Comparison of ENCODE assay signal across 1 cellular context in genomic region chr6:11537229-11538048, GRCh38.
A peak's percentile ranks its signal among the peaks of the same experiment; 100 is the strongest.
TF ChIP-seq lines count a peak whose summit lies in the region.

TSS of gene TMEM170B (plus strand) at chr6:11537749. CDS start at chr6:11538278, 529 bp downstream.

TF ChIP-seq in HepG2, 621 proteins besides CTCF, POLR2A, EP300 and RAD21 (continued from another document and continues in another):
- TF ChIP-seq ZNF710 (CRISPR knock-in tag; IDR thresholded peaks at IDR 0.05; ENCODE audit: borderline replicate concordance) (peak; percentile 35; the same call in 1 of the 2 replicates), CBX1 (IDR thresholded peaks at IDR 0.05; ENCODE audit: low read depth) (peak; percentile 55), SMARCE1 (IDR thresholded peaks at IDR 0.05; ENCODE audit: borderline replicate concordance) (no peak), AFF4 (CRISPR knock-in tag; IDR thresholded peaks at IDR 0.05) (no peak), ZNF800 (CRISPR knock-in tag; IDR thresholded peaks at IDR 0.05) (no peak; the same call in 1 of the 2 replicates), RXRB (CRISPR knock-in tag; IDR thresholded peaks at IDR 0.05; ENCODE audit: borderline replicate concordance) (peak; percentile 69; the same call in 1 of the 2 replicates), HOXA9 (CRISPR knock-in tag; IDR thresholded peaks at IDR 0.05; ENCODE audit: borderline replicate concordance) (no peak; the same call in 1 of the 2 replicates), ZNF143 (CRISPR knock-in tag; IDR thresholded peaks at IDR 0.05) (no peak; the same call in 1 of the 2 replicates), JDP2 (CRISPR knock-in tag; IDR thresholded peaks at IDR 0.05; ENCODE audit: borderline replicate concordance) (no peak), MBNL3 (CRISPR knock-in tag; conservative IDR thresholded peaks at IDR 0.05) (no peak), GLI4 (CRISPR knock-in tag; IDR thresholded peaks at IDR 0.05; ENCODE audit: borderline replicate concordance) (no peak), SAP130 (CRISPR knock-in tag; IDR thresholded peaks at IDR 0.05; ENCODE audit: low read depth) (peak; percentile 96), ATAD3A (CRISPR knock-in tag; IDR thresholded peaks at IDR 0.05) (no peak), YEATS4 (CRISPR knock-in tag; IDR thresholded peaks at IDR 0.05; ENCODE audit: borderline replicate concordance) (peak; percentile 88), POLR2AphosphoS5 (IDR thresholded peaks at IDR 0.05; ENCODE audit: low read depth, low read length) (peak; percentile 37; the same call in 1 of the 2 replicates), TRIM24 (CRISPR knock-in tag; IDR thresholded peaks at IDR 0.05) (no peak), THAP8 (CRISPR knock-in tag; IDR thresholded peaks at IDR 0.05; ENCODE audit: borderline replicate concordance) (peak; percentile 4; the same call in 1 of the 2 replicates), SAFB2 (CRISPR knock-in tag; IDR thresholded peaks at IDR 0.05; ENCODE audit: borderline replicate concordance, low read depth) (peak; percentile 79; the same call in 1 of the 2 replicates), HOXA7 (CRISPR knock-in tag; IDR thresholded peaks at IDR 0.05) (no peak), SIX1 (CRISPR knock-in tag; IDR thresholded peaks at IDR 0.05; ENCODE audit: borderline replicate concordance) (no peak; the same call in 1 of the 2 replicates), BHLHE40 (IDR thresholded peaks at IDR 0.05; ENCODE audit: low read length) (0 out of 2 replicates have a peak, but pooled peaks have one; percentile 16), IRF2 (CRISPR knock-in tag; IDR thresholded peaks at IDR 0.05) (peak; percentile 53; the same call in 1 of the 2 replicates), ZNF275 (CRISPR knock-in tag; IDR thresholded peaks at IDR 0.05; ENCODE audit: borderline replicate concordance) (peak; percentile 77; the same call in 1 of the 2 replicates), ZNF660 (CRISPR knock-in tag; IDR thresholded peaks at IDR 0.05; ENCODE audit: borderline replicate concordance, low read depth) (no peak), MXD4 (CRISPR knock-in tag; IDR thresholded peaks at IDR 0.05) (peak; percentile 95), AHR (CRISPR knock-in tag; IDR thresholded peaks at IDR 0.05) (0 out of 2 replicates have a peak, but pooled peaks have one; percentile 31), HNF4A (CRISPR knock-in tag; IDR thresholded peaks at IDR 0.05) (no peak), PRPF4 (IDR thresholded peaks at IDR 0.05; ENCODE audit: low read depth, low read length, poor library complexity, severe bottlenecking) (no peak), GABPA (IDR thresholded peaks at IDR 0.05; ENCODE audit: low read depth, low read length) (no peak), GABPA (CRISPR knock-in tag; IDR thresholded peaks at IDR 0.05; ENCODE audit: low read depth) (no peak), ESRRA (CRISPR knock-in tag; IDR thresholded peaks at IDR 0.05; ENCODE audit: low read depth) (peak; percentile 27), TGIF2 (CRISPR knock-in tag; IDR thresholded peaks at IDR 0.05) (0 out of 2 replicates have a peak, but pooled peaks have one; percentile 32), NFE2 (CRISPR knock-in tag; IDR thresholded peaks at IDR 0.05) (no peak), ARNTL (CRISPR knock-in tag; IDR thresholded peaks at IDR 0.05) (peak; percentile 85), YEATS2 (CRISPR knock-in tag; IDR thresholded peaks at IDR 0.05; ENCODE audit: borderline replicate concordance) (peak; percentile 64; the same call in 1 of the 2 replicates), ZNF430 (CRISPR knock-in tag; IDR thresholded peaks at IDR 0.05) (no peak), ZNF816 (CRISPR knock-in tag; IDR thresholded peaks at IDR 0.05; ENCODE audit: borderline replicate concordance) (no peak; the same call in 1 of the 2 replicates), PLRG1 (conservative IDR thresholded peaks at IDR 0.05) (no peak), ZNF484 (CRISPR knock-in tag; IDR thresholded peaks at IDR 0.05; ENCODE audit: borderline replicate concordance, low read depth) (no peak; the same call in 1 of the 2 replicates), HNRNPL (IDR thresholded peaks at IDR 0.05; ENCODE audit: low read depth, low read length) (no peak), MEF2D (CRISPR knock-in tag; IDR thresholded peaks at IDR 0.05) (no peak)
- TF ChIP-seq, protein P1, sequence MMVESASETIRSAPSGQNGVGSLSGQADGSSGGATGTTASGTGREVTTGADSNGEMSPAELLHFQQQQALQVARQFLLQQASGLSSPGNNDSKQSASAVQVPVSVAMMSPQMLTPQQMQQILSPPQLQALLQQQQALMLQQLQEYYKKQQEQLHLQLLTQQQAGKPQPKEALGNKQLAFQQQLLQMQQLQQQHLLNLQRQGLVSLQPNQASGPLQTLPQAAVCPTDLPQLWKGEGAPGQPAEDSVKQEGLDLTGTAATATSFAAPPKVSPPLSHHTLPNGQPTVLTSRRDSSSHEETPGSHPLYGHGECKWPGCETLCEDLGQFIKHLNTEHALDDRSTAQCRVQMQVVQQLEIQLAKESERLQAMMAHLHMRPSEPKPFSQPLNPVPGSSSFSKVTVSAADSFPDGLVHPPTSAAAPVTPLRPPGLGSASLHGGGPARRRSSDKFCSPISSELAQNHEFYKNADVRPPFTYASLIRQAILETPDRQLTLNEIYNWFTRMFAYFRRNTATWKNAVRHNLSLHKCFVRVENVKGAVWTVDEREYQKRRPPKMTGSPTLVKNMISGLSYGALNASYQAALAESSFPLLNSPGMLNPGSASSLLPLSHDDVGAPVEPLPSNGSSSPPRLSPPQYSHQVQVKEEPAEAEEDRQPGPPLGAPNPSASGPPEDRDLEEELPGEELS (CRISPR knock-in tag; IDR thresholded peaks at IDR 0.05), result 0 out of 2 replicates have a peak, but pooled peaks have one; percentile 54
- TF ChIP-seq, protein P2, sequence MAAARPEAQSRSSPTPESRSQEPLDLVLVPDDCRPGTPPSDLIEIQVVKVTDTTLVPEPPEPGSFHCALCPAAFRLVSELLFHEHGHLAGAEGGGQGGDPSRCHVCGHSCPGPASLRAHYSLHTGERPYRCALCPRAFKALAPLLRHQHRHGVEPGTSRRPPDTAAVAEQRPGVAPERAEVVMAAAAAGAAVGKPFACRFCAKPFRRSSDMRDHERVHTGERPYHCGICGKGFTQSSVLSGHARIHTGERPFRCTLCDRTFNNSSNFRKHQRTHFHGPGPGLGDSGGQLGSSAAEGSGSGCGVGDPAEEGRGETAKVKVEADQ (CRISPR knock-in tag; IDR thresholded peaks at IDR 0.05; ENCODE audit: borderline replicate concordance), result peak; percentile 82; the same call in 1 of the 2 replicates
- TF ChIP-seq, protein P3, sequence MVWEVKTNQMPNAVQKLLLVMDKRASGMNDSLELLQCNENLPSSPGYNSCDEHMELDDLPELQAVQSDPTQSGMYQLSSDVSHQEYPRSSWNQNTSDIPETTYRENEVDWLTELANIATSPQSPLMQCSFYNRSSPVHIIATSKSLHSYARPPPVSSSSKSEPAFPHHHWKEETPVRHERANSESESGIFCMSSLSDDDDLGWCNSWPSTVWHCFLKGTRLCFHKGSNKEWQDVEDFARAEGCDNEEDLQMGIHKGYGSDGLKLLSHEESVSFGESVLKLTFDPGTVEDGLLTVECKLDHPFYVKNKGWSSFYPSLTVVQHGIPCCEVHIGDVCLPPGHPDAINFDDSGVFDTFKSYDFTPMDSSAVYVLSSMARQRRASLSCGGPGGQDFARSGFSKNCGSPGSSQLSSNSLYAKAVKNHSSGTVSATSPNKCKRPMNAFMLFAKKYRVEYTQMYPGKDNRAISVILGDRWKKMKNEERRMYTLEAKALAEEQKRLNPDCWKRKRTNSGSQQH (CRISPR knock-in tag; IDR thresholded peaks at IDR 0.05; ENCODE audit: low read depth), result no peak
- TF ChIP-seq, protein P4, sequence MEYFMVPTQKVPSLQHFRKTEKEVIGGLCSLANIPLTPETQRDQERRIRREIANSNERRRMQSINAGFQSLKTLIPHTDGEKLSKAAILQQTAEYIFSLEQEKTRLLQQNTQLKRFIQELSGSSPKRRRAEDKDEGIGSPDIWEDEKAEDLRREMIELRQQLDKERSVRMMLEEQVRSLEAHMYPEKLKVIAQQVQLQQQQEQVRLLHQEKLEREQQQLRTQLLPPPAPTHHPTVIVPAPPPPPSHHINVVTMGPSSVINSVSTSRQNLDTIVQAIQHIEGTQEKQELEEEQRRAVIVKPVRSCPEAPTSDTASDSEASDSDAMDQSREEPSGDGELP (IDR thresholded peaks at IDR 0.05; ENCODE audit: borderline replicate concordance, low read depth), result peak; percentile 77; the same call in 1 of the 2 replicates
- TF ChIP-seq, protein P5, sequence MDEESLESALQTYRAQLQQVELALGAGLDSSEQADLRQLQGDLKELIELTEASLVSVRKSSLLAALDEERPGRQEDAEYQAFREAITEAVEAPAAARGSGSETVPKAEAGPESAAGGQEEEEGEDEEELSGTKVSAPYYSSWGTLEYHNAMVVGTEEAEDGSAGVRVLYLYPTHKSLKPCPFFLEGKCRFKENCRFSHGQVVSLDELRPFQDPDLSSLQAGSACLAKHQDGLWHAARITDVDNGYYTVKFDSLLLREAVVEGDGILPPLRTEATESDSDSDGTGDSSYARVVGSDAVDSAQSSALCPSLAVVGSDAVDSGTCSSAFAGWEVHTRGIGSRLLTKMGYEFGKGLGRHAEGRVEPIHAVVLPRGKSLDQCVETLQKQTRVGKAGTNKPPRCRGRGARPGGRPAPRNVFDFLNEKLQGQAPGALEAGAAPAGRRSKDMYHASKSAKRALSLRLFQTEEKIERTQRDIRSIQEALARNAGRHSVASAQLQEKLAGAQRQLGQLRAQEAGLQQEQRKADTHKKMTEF (CRISPR knock-in tag; IDR thresholded peaks at IDR 0.05), result peak; percentile 85; the same call in 1 of the 2 replicates
- TF ChIP-seq, protein P6, sequence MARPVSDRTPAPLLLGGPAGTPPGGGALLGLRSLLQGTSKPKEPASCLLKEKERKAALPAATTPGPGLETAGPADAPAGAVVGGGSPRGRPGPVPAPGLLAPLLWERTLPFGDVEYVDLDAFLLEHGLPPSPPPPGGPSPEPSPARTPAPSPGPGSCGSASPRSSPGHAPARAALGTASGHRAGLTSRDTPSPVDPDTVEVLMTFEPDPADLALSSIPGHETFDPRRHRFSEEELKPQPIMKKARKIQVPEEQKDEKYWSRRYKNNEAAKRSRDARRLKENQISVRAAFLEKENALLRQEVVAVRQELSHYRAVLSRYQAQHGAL (CRISPR knock-in tag; IDR thresholded peaks at IDR 0.05; ENCODE audit: not compliant biosample characterization), result no peak
